11 cellular contexts compared by ENCODE assay signal in genomic region chr20:1491281-1491840, GRCh38. TPM values are rescaled to one million over a fixed set of nuclear protein-coding genes. Genes with fewer than 3 reads are reported as not detected.
A peak's percentile ranks its signal among the peaks of the same experiment; 100 is the strongest.
DNase-seq lines count a peak whose midpoint lies in the region; ATAC-seq and TF ChIP-seq lines count a peak whose summit lies in the region.
"Had no signal": no experiment of that assay in that cellular context is flagged by ENCODE, and none has a peak within 500 bp of the region (broad histone marks: within the 10 kb centered on the region; RNA-seq: fewer than 3 reads in every experiment).

Gene SIRPB2 (minus strand): TSS chr20:1491420. CDS start chr20:1491359, 61 bp downstream.

- H3K4me3 ChIP-seq in adrenal gland (peak within 1 kb of the TSS in 1 of 4 donors; percentile 41), left ventricle myocardium inferior (peak within 1 kb of the TSS; percentile 41), rectal smooth muscle tissue (ENCODE audit: low read length) (peak within 1 kb of the TSS; percentile 9)

- H3K9ac ChIP-seq in rectal smooth muscle tissue (ENCODE audit: low read length), result no peak within 1 kb of the TSS
- H3K9ac ChIP-seq: KMS-11 had no signal

- intact Hi-C loops in adrenal gland (cut with DNase I), result no loop called here
- intact Hi-C loops in left ventricle myocardium inferior (cut with micrococcal nuclease), result no loop called here

- H3K27ac ChIP-seq in adrenal gland (peak within 1 kb of the TSS; percentile 18 to 93 (median 38)), left ventricle myocardium inferior (replicated peaks) (peak within 1 kb of the TSS; percentile 69), rectal smooth muscle tissue (ENCODE audit: low read depth, low read length) (peak within 1 kb of the TSS; percentile 17)
- H3K27ac ChIP-seq: KMS-11 had no signal

- no peak for ATAC-seq in GM21381 (IDR thresholded peaks at IDR 0.05; ENCODE audit: unreplicated experiment)
- no peak for ATAC-seq in GM18520 (IDR thresholded peaks at IDR 0.05; ENCODE audit: unreplicated experiment)

- H3K27me3 ChIP-seq in adrenal gland, result no peaks in the 10 kb centered on the region
- peaks cover 21% of the 10 kb centered on the region for H3K27me3 ChIP-seq in left ventricle myocardium inferior (ENCODE audit: low read depth)
- H3K27me3 ChIP-seq in rectal smooth muscle tissue (ENCODE audit: control insufficient read depth, insufficient read depth, low read length), result no peaks in the 10 kb centered on the region

- H3K4me1 ChIP-seq in adrenal gland (replicated peaks in 1 of 2) (no peaks in the 10 kb centered on the region), left ventricle myocardium inferior (peaks cover 6% of the 10 kb centered on the region), rectal smooth muscle tissue (ENCODE audit: control insufficient read depth, insufficient read depth, low read length) (no peaks in the 10 kb centered on the region)

- no peaks in the 10 kb centered on the region for H3K36me3 ChIP-seq in adrenal gland (replicated peaks in 1 of 2)
- no peaks in the 10 kb centered on the region for H3K36me3 ChIP-seq in left ventricle myocardium inferior
- no peaks in the 10 kb centered on the region for H3K36me3 ChIP-seq in rectal smooth muscle tissue (ENCODE audit: control insufficient read depth, insufficient read depth, low read length)

- DNase-seq in GDM1 (lab: John Stamatoyannopoulos, UW), result peak; percentile 70
- DNase-seq in adrenal gland, result peak; percentile 32 to 79 (median 61)
- peak; percentile 45 for DNase-seq in left ventricle myocardium inferior
- DNase-seq in NCI-H774 (lab: John Stamatoyannopoulos, UW), result no peak
- no peak for DNase-seq in DMS53 (lab: John Stamatoyannopoulos, UW)
- DNase-seq: activated naive CD4-positive, alpha-beta T cell treated with Interleukin-2 at 50 U/mL for 16 hours; mesenchymal stem cell had no signal

- no peaks in the 10 kb centered on the region for H3K9me3 ChIP-seq in adrenal gland (replicated peaks in 1 of 3)
- H3K9me3 ChIP-seq in left ventricle myocardium inferior (replicated peaks), result no peaks in the 10 kb centered on the region

- TF ChIP-seq CTCF in adrenal gland (IDR thresholded peaks at IDR 0.05), result no peak
- no peak for TF ChIP-seq CTCF in left ventricle myocardium inferior (IDR thresholded peaks at IDR 0.05; ENCODE audit: borderline replicate concordance)

- no peak for TF ChIP-seq POLR2A in adrenal gland (IDR thresholded peaks at IDR 0.05)

- WGBS in adrenal gland, 4 donors, result 47 to 62% (median 54%) methylated on average over 5 to 11 of the region's 11 CpGs

RNA-seq across cellular contexts. Expression of gene SIRPB2, which starts in this region (rescaled TPM):
- 10 to 100 TPM in 6 of 8 donors, 1 to 10 TPM in 2; 8.5 to 19.7 (median 14.0) TPM for total RNA-seq in adrenal gland
- polyA plus RNA-seq in adrenal gland, result 1 to 10 TPM; 1.8 to 2.5 (median 1.9) TPM
- total RNA-seq in left ventricle myocardium inferior, result 3.2 TPM

Comparison
In these comparisons a context has a peak if more than half of its experiments do, and no peak if none do; other contexts are left out.
1. DNase-seq: peak in GDM1 (single experiment), adrenal gland (7 of 7) and left ventricle myocardium inferior (single experiment); none in NCI-H774 (single experiment) and DMS53 (single experiment).
2. H3K27ac ChIP-seq: peak in every context shown above with its lines; median percentile 69 in left ventricle myocardium inferior; 38 in adrenal gland; 17 in rectal smooth muscle tissue.